Comparison of ENCODE assay signal across 17 cellular contexts in the genomic region with DNA sequence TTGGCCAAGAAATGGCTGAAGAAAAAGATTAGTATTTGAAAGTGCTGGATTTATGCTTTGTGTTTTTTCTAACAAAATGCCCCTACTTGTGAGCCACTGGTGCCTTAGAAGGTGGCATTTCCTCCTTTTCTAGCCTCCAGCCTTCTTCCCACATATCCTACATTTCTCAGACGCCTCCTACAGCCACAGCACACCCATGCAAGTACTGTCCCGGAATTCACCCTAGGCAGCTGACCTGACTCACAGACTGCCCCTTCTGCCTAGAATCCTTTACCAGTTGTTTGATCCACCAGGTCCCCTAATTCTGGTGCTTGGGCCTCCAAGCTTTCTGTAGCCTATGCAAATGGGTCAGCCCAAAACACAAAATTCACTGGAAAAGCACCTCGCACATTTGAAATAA.
DNase-seq lines count a peak whose midpoint lies in the region; ATAC-seq and TF ChIP-seq lines count a peak whose summit lies in the region.
"Had no signal": no experiment of that assay in that cellular context is flagged by ENCODE, and none has a peak within 500 bp of the region (broad histone marks: within the 10 kb centered on the region; RNA-seq: fewer than 3 reads in every experiment).

No MANE protein-coding gene starts in this region.

- no peak overlapping the region for H3K4me3 Mint-ChIP-seq in dendritic cell treated with granulocyte-macrophage colony-stimulating factor and Interleukin-4, amounts not matched to agents 40 ng/mL and 50 ng/mL, for 4 days
- H3K4me3 Mint-ChIP-seq in natural killer cell = peak overlapping the region; percentile 13
- H3K4me3 Mint-ChIP-seq: neural crest cell; T-helper 2 cell treated with Interferon-gamma antibody and Interleukin-4, amounts not matched to agents 5 μg/mL and 100 μg/mL, for 36 hours had no signal

- peak overlapping the region; percentile 28 for H3K27ac Mint-ChIP-seq in dendritic cell treated with granulocyte-macrophage colony-stimulating factor and Interleukin-4, amounts not matched to agents 40 ng/mL and 50 ng/mL, for 4 days
- peak overlapping the region; percentile 67 to 70 for H3K27ac Mint-ChIP-seq in natural killer cell
- H3K27ac Mint-ChIP-seq: T-helper 2 cell treated with Interferon-gamma antibody and Interleukin-4, amounts not matched to agents 5 μg/mL and 100 μg/mL, for 36 hours had no signal

- H3K27me3 Mint-ChIP-seq in dendritic cell treated with granulocyte-macrophage colony-stimulating factor and Interleukin-4, amounts not matched to agents 40 ng/mL and 50 ng/mL, for 4 days = no peaks in the 10 kb centered on the region
- no peaks in the 10 kb centered on the region for H3K27me3 Mint-ChIP-seq in natural killer cell (ENCODE audit: low read depth in 2 of 2)

- no peak for ATAC-seq in natural killer cell
- no peak for ATAC-seq in HG02938 (IDR thresholded peaks at IDR 0.05; ENCODE audit: unreplicated experiment)
- no peak for ATAC-seq in HG03354 (IDR thresholded peaks at IDR 0.05; ENCODE audit: poor library complexity, severe bottlenecking, unreplicated experiment)

- DNase-seq in EH (ENCODE audit: low read depth) (peak; percentile 78), M059J (ENCODE audit: low read depth) (peak; percentile 15), natural killer cell (no peak), NCI-H446 (lab: John Stamatoyannopoulos, UW) (no peak)
- no peak for DNase-seq in stimulated activated CD4-positive, alpha-beta T cell treated with anti-CD3 and anti-CD28 coated beads, Interleukin-4, amount 100 ng/mL, for 1 hour
- DNase-seq: activated T-cell treated with anti-CD3 and anti-CD28 coated beads, Interleukin-2, amount 50 U/mL, for 1 hour; amniotic stem cell; esophagus squamous epithelium; NCI-H1092; Right ventricle myocardium superior; stimulated activated CD4-positive, alpha-beta T cell treated with anti-CD3 and anti-CD28 coated beads, Interleukin-2, amount 100 ng/mL, for 24 hours; stimulated activated CD8-positive, alpha-beta memory T cell treated with anti-CD3 and anti-CD28 coated beads, Interleukin-4, amount 100 ng/mL, for 48 hours had no signal

- H3K9me3 Mint-ChIP-seq in dendritic cell treated with granulocyte-macrophage colony-stimulating factor and Interleukin-4, amounts not matched to agents 40 ng/mL and 50 ng/mL, for 4 days = no peaks in the 10 kb centered on the region
- H3K9me3 Mint-ChIP-seq in natural killer cell = no peaks in the 10 kb centered on the region
- H3K9me3 Mint-ChIP-seq: neural crest cell; T-helper 2 cell treated with Interferon-gamma antibody and Interleukin-4, amounts not matched to agents 5 μg/mL and 100 μg/mL, for 36 hours had no signal

- no peak for TF ChIP-seq CTCF in natural killer cell (IDR thresholded peaks at IDR 0.05)

- peaks cover 40% of the 10 kb centered on the region for H3K4me1 Mint-ChIP-seq in dendritic cell treated with granulocyte-macrophage colony-stimulating factor and Interleukin-4, amounts not matched to agents 40 ng/mL and 50 ng/mL, for 4 days (ENCODE audit: low read depth)
- H3K4me1 Mint-ChIP-seq in natural killer cell = peaks cover 72 to 74% of the 10 kb centered on the region in 2 donors

- intact Hi-C loops in dendritic cell treated with granulocyte-macrophage colony-stimulating factor and Interleukin-4, amounts not matched to agents 40 ng/mL and 50 ng/mL, for 4 days (cut with micrococcal nuclease) = no loop called here
- intact Hi-C loops in natural killer cell (cut with micrococcal nuclease) = no loop called here

- H3K36me3 Mint-ChIP-seq in dendritic cell treated with granulocyte-macrophage colony-stimulating factor and Interleukin-4, amounts not matched to agents 40 ng/mL and 50 ng/mL, for 4 days (ENCODE audit: low read depth) = peaks cover 47% of the 10 kb centered on the region
- H3K36me3 Mint-ChIP-seq in natural killer cell = no peaks in the 10 kb centered on the region

Comparison
In these comparisons a context has a peak if more than half of its experiments do, and no peak if none do; other contexts are left out.
1. DNase-seq: peak in EH (single experiment) and M059J (single experiment); none in natural killer cell (single experiment), NCI-H446 (0 of 2) and stimulated activated CD4-positive, alpha-beta T cell treated with anti-CD3 and anti-CD28 coated beads, Interleukin-4, amount 100 ng/mL, for 1 hour (single experiment).